In genomic region chr19:10603873-10604459, GRCh38 we compare ENCODE assay signal across 8 cellular contexts. TPM values are rescaled to one million over a fixed set of nuclear protein-coding genes. Genes with fewer than 3 reads are reported as not detected.
DNase-seq lines count a peak whose midpoint lies in the region; ATAC-seq and TF ChIP-seq lines count a peak whose summit lies in the region.

No MANE protein-coding gene starts in this region.

- peaks cover 8 to 20% of the 10 kb centered on the region in 2 donors for H3K4me1 ChIP-seq in thyroid gland

- no peak for TF ChIP-seq POLR2A in thyroid gland (IDR thresholded peaks at IDR 0.05)

- H3K36me3 ChIP-seq in thyroid gland, result no peaks in the 10 kb centered on the region

- DNase-seq in activated gamma-delta T cell treated with Interleukin-2 at 50 U/mL for 16 hours (peak; percentile 27), activated gamma-delta T cell (lab: John Stamatoyannopoulos, UW) (no peak), OCI-M1 (lab: John Stamatoyannopoulos, UW) (peak; percentile 76), astrocyte of the cerebellum (ENCODE audit: low read depth) (no peak), lung microvascular endothelial cell (ENCODE audit: low read depth in 2 of 2) (peak; percentile 51 to 77), thyroid gland (no peak)

- in situ Hi-C loops in astrocyte of the cerebellum (cut with HindIII; ENCODE audit: low sequenced_read_pairs), result no loop called here

- ATAC-seq in HG03565 (IDR thresholded peaks at IDR 0.05; ENCODE audit: unreplicated experiment), result no peak
- no peak for ATAC-seq in GM21528 (IDR thresholded peaks at IDR 0.05; ENCODE audit: low FRiP score, unreplicated experiment)

- intact Hi-C loops in thyroid gland (cut with DNase I), result no loop called here

- 50 to 51% methylated on average over 8 to 9 of the region's 9 CpGs for WGBS in thyroid gland, 2 donors

- H3K27ac ChIP-seq in thyroid gland, result peak overlapping the region; percentile 77 to 83 (median 77)

- no peaks in the 10 kb centered on the region for H3K27me3 ChIP-seq in thyroid gland

- H3K4me3 ChIP-seq in astrocyte of the cerebellum (ENCODE audit: low read depth, low read length) (peak overlapping the region; percentile 93), thyroid gland (replicated peaks in 1 of 3) (peak overlapping the region in 1 of 3 donors; percentile 73)

- TF ChIP-seq CTCF in astrocyte of the cerebellum (IDR thresholded peaks at IDR 0.05; ENCODE audit: low read depth, low read length, missing control alignments), result no peak
- no peak for TF ChIP-seq CTCF in thyroid gland (IDR thresholded peaks at IDR 0.05)

- no peaks in the 10 kb centered on the region for H3K9me3 ChIP-seq in thyroid gland

RNA-seq across cellular contexts. Expression of gene AP1M2, which starts 16.9 kb away (rescaled TPM):
- not detected in 2 replicates for total RNA-seq in lung microvascular endothelial cell
- 100 to 1,000 TPM in 2 of 4 donors, 10 to 100 TPM in 2; 69.7 to 129 (median 102) TPM for total RNA-seq in thyroid gland

RNA-seq across cellular contexts. Expression of gene SLC44A2, which starts 21.4 kb away (rescaled TPM):
- 37.9 and 71.8 TPM in 2 replicates for total RNA-seq in lung microvascular endothelial cell
- total RNA-seq in thyroid gland, result 100 to 1,000 TPM in 2 of 4 donors, 10 to 100 TPM in 2; 86.0 to 141 (median 113) TPM

RNA-seq across cellular contexts. Expression of gene CDKN2D, which starts 35.2 kb away (rescaled TPM):
- 4.1 and 6.5 TPM in 2 replicates for total RNA-seq in lung microvascular endothelial cell
- 1 to 10 TPM; 2.0 to 8.2 (median 3.7) TPM for total RNA-seq in thyroid gland

RNA-seq across cellular contexts. Expression of gene KRI1, which starts 38.2 kb away (rescaled TPM):
- total RNA-seq in lung microvascular endothelial cell (4.1 and 6.0 TPM in 2 replicates), thyroid gland (10 to 100 TPM; 17.3 to 49.7 (median 28.2) TPM)

RNA-seq across cellular contexts. Expression of gene ILF3, which starts 50.2 kb away (rescaled TPM):
- 57.7 and 71.3 TPM in 2 replicates for total RNA-seq in lung microvascular endothelial cell
- total RNA-seq in thyroid gland, result 100 to 1,000 TPM; 122 to 232 (median 159) TPM

Comparison
In these comparisons a context has a peak if more than half of its experiments do, and no peak if none do; other contexts are left out.
1. DNase-seq: peak in activated gamma-delta T cell treated with Interleukin-2 at 50 U/mL for 16 hours (single experiment), OCI-M1 (single experiment) and lung microvascular endothelial cell (2 of 2); none in activated gamma-delta T cell (single experiment), astrocyte of the cerebellum (single experiment) and thyroid gland (0 of 2).
2. RNA of gene AP1M2, which starts 16.9 kb away (total RNA-seq): 69.7 to 129 TPM in thyroid gland; not detected in lung microvascular endothelial cell; every median in the first group is over 10 times any median in the second.